Comparison of ENCODE assay signal across 8 cellular contexts in the genomic region with DNA sequence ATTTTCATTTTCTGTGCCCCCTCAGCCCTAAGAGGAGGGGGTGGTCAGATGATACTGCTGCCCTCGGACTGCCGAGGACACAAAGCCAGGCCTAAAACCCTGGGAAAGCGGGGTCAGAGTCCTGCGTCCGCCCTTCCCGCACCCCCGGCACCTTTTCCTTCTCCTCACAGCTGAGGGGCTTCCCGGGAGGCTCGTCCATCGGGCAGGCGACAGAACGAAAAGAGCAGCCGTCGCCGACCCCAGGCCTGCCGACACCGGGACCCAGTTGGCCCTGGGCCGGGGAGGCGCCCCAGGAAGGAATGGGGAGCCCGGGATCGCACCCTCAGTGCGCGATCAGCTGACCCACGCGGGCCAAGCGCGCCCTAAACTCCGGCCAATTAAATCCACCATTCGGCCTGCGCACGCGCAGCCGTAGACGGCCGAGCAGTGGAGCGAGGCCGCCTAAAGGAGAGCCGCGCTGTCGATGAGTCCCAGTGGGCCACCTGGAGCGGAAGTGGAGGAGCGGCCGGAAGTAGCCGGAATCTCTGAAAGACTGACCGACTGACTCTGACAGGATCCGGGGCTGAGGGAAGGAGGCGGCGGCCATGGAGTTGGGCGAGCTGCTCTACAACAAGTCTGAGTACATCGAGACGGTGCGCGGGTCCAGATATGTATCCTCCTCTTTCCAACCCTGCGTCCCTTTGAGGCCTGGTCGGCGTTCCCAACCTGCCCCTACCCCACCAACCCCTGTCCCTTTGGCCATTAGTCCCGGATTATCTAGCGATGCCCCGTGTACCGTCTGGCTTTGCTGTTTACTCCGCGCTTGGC. TPM values are rescaled to one million over a fixed set of nuclear protein-coding genes. Genes with fewer than 3 reads are reported as not detected.
DNase-seq lines count a peak whose midpoint lies in the region; ATAC-seq and TF ChIP-seq lines count a peak whose summit lies in the region.

A gene (plus strand): TSS at position 508 of the 807 bp plus-strand sequence. CDS start 77 bp downstream, at position 585.
A gene (minus strand): TSS at position 352 of the 807 bp plus-strand sequence. CDS start 153 bp downstream, at position 199.

- WGBS in esophagus squamous epithelium, 2 donors = 0% methylated on average over 21 to 23 of the region's 62 CpGs

- H2AFZ ChIP-seq in KMS-11 (ENCODE audit: low read depth) = peak within 1 kb of the TSS; percentile 87

- H3K4me1 ChIP-seq in KMS-11 (ENCODE audit: low read depth, poor library complexity, severe bottlenecking) (peaks cover 19% of the 10 kb centered on the region), Peyer's patch (peaks cover 0 to 19% (median 0%) of the 10 kb centered on the region in 4 donors), esophagus squamous epithelium (peaks cover 14 to 34% (median 18%) of the 10 kb centered on the region in 3 donors)

- peaks cover 6% of the 10 kb centered on the region; the same call in 1 of the 2 replicates for H3K36me3 ChIP-seq in KMS-11 (ENCODE audit: insufficient read depth)
- H3K36me3 ChIP-seq in Peyer's patch = peaks cover 0 to 39% (median 0%) of the 10 kb centered on the region in 3 donors
- H3K36me3 ChIP-seq in esophagus squamous epithelium = peaks cover 6 to 59% (median 7%) of the 10 kb centered on the region in 3 donors

- H3K36me3 Mint-ChIP-seq in activated T-cell treated with anti-CD3 and anti-CD28 coated beads, Interleukin-2, amount 50 U/mL, for 72 hours (ENCODE audit: insufficient read depth in 2 of 2) = peaks cover 12 to 34% of the 10 kb centered on the region in 2 donors

- no peaks in the 10 kb centered on the region for H4K20me1 ChIP-seq in KMS-11 (ENCODE audit: insufficient read depth)

- H3K27me3 ChIP-seq in KMS-11 (ENCODE audit: insufficient read depth, low read depth) (no peaks in the 10 kb centered on the region), Peyer's patch (no peaks in the 10 kb centered on the region), esophagus squamous epithelium (no peaks in the 10 kb centered on the region)

- H3K4me3 Mint-ChIP-seq in activated T-cell treated with anti-CD3 and anti-CD28 coated beads, Interleukin-2, amount 50 U/mL, for 72 hours = peak within 1 kb of the TSS; percentile 92 to 96

- peaks cover 49% of the 10 kb centered on the region for H3K4me1 Mint-ChIP-seq in activated T-cell treated with anti-CD3 and anti-CD28 coated beads, Interleukin-2, amount 50 U/mL, for 72 hours (ENCODE audit: low read depth)

- peak; percentile 42 to 52 for TF ChIP-seq POLR2A in Peyer's patch (IDR thresholded peaks at IDR 0.05)
- TF ChIP-seq POLR2A in esophagus squamous epithelium (IDR thresholded peaks at IDR 0.05) = peak in 3 of 4 donors; percentile 37 to 45 (median 44)

- peak within 1 kb of the TSS; percentile 80 for H3K9ac ChIP-seq in KMS-11

- H3K4me3 ChIP-seq in KMS-11 (IDR thresholded peaks at IDR 0.05; ENCODE audit: insufficient read depth, low read depth, low read length) = no peak within 1 kb of the TSS
- peak within 1 kb of the TSS; percentile 72 to 88 (median 85) for H3K4me3 ChIP-seq in Peyer's patch
- H3K4me3 ChIP-seq in esophagus squamous epithelium = peak within 1 kb of the TSS; percentile 67 to 98 (median 88)

- peak within 1 kb of the TSS; percentile 97 for H3K4me2 ChIP-seq in KMS-11

- peak within 1 kb of the TSS; percentile 38 for H3K27ac ChIP-seq in KMS-11
- peak within 1 kb of the TSS; percentile 75 to 82 (median 80) for H3K27ac ChIP-seq in Peyer's patch
- peak within 1 kb of the TSS; percentile 87 to 94 (median 91) for H3K27ac ChIP-seq in esophagus squamous epithelium

- peaks cover 44% of the 10 kb centered on the region for H3K79me2 ChIP-seq in KMS-11 (ENCODE audit: insufficient read depth, low read depth)

- H3K9me3 Mint-ChIP-seq in activated T-cell treated with anti-CD3 and anti-CD28 coated beads, Interleukin-2, amount 50 U/mL, for 72 hours = no peaks in the 10 kb centered on the region

- H3K9me3 ChIP-seq in Peyer's patch (no peaks in the 10 kb centered on the region), esophagus squamous epithelium (no peaks in the 10 kb centered on the region)

- DNase-seq in DMS53 treated with DMSO at 0.1 percent for 48 hours (lab: John Stamatoyannopoulos, UW; ENCODE audit: unreplicated experiment) (peak; percentile 80), Peyer's patch (peak; percentile 91 to 96 (median 93)), esophagus squamous epithelium (lab: John Stamatoyannopoulos, UW) (peak; percentile 60), myocyte (ENCODE audit: low read depth) (peak; percentile 96)
- DNase-seq in activated T-cell treated with anti-CD3 and anti-CD28 coated beads, Interleukin-2, amount 50 U/mL, for 72 hours = peak; percentile 92
- peak; percentile 83 to 91 for DNase-seq in stimulated activated CD8-positive, alpha-beta memory T cell treated with anti-CD3 and anti-CD28 coated beads, Interleukin-7, amount 100 ng/mL, for 48 hours (ENCODE audit: extremely low read depth in 1 of 2, low read depth in 1 of 2)

- peak; percentile 94 for ATAC-seq in GM21737 (IDR thresholded peaks at IDR 0.05; ENCODE audit: unreplicated experiment)
- ATAC-seq in activated T-cell treated with anti-CD3 and anti-CD28 coated beads, Interleukin-2, amount 50 U/mL, for 72 hours (replicated peaks in 1 of 2) = peak; percentile 99

- peak within 1 kb of the TSS; percentile 96 for H3K27ac Mint-ChIP-seq in activated T-cell treated with anti-CD3 and anti-CD28 coated beads, Interleukin-2, amount 50 U/mL, for 72 hours

- intact Hi-C loops in esophagus squamous epithelium (cut with DNase I) = no loop called here

- no peaks in the 10 kb centered on the region for H3K27me3 Mint-ChIP-seq in activated T-cell treated with anti-CD3 and anti-CD28 coated beads, Interleukin-2, amount 50 U/mL, for 72 hours (ENCODE audit: low read depth)

- TF ChIP-seq CTCF in KMS-11 (conservative IDR thresholded peaks at IDR 0.05; ENCODE audit: low read depth, low read length) = no peak
- TF ChIP-seq CTCF in Peyer's patch (IDR thresholded peaks at IDR 0.05) = peak in 2 of 6 experiments; percentile 7 to 15
- TF ChIP-seq CTCF in esophagus squamous epithelium (IDR thresholded peaks at IDR 0.05) = peak in 1 of 6 experiments; percentile 47

RNA-seq across cellular contexts. Expression of the first gene that starts in this region (rescaled TPM):
- 10 to 100 TPM; 14.9 to 58.0 (median 39.2) TPM for total RNA-seq in Peyer's patch
- total RNA-seq in activated T-cell treated with anti-CD3 and anti-CD28 coated beads, Interleukin-2, amount 50 U/mL, for 72 hours = 10 to 100 TPM; 62.6 to 78.2 TPM
- 10 to 100 TPM; 38.3 to 75.8 (median 49.2) TPM for total RNA-seq in esophagus squamous epithelium
- 51.2 and 54.9 TPM in 2 replicates for total RNA-seq in myocyte
- 50.8 TPM for polyA plus RNA-seq in myocyte (2012)

RNA-seq across cellular contexts. Expression of the second gene that starts in this region (rescaled TPM):
- total RNA-seq in Peyer's patch (10 to 100 TPM; 15.6 to 27.8 (median 19.3) TPM), esophagus squamous epithelium (10 to 100 TPM in 3 of 4 donors, 1 to 10 TPM in 1; 9.1 to 16.0 (median 12.4) TPM), myocyte (15.9 and 16.8 TPM in 2 replicates)
- total RNA-seq in activated T-cell treated with anti-CD3 and anti-CD28 coated beads, Interleukin-2, amount 50 U/mL, for 72 hours = 10 to 100 TPM; 22.2 to 31.7 TPM
- polyA plus RNA-seq in myocyte (2012) = 6.2 TPM

Comparison
In these comparisons a context has a peak if more than half of its experiments do, and no peak if none do; other contexts are left out.
1. H3K27ac ChIP-seq: peak in every context shown above with its lines; median percentile 91 in esophagus squamous epithelium; 80 in Peyer's patch; 38 in KMS-11.